ENCODE assay signal across 1 cellular context in the genomic region with DNA sequence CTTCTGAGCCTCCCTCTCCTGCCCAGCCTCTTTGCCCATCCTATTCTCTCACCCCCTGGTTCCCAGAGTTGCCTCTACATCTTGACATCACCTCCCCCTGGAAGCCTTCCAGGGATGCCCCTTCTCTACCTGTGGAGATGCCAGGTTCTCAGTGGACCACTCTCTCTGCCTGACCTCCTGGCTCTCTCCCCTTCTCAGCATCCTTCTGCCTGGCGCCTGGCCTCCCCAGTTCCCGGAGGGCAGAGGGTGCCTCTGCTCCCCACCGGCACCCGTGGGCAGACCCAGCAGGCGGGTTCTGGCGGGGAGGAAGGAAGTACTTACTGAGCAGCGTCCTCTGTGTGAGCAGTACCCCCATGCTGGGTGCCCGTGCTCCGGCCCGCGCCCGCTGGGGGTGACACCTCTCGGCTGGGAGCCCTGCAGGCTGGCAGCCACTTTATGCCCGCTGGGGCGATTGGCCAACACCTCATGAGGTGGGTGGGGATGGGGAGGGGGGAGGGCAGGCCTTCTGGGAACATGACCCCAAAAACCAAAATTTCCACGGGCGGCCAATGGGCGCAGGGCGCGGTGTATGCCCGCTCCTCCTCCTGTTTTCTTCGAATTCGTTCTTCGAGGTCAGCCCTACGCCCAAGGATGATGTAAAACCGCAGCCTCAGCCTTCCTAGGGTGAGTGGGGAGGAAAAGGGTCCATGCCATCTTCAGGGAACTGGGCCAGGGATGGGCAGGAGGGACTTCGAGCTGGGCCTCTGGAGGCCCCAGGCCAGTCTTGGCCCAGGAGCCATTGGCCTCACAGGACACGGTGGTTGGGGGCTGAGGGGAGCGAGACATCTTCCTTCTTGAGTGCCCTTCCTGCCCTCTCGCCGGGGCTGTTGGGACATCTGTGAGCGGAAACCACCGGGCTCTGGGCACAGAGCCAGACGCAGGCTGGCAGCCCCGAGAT.
TF ChIP-seq lines count a peak whose summit lies in the region.

A gene (minus strand): TSS at position 407 of the 937 bp plus-strand sequence. CDS start 52 bp downstream, at position 355.

TF ChIP-seq in GM12878, 131 proteins besides CTCF, POLR2A, EP300 and RAD21 (continued from another document):
- TF ChIP-seq, protein P1, sequence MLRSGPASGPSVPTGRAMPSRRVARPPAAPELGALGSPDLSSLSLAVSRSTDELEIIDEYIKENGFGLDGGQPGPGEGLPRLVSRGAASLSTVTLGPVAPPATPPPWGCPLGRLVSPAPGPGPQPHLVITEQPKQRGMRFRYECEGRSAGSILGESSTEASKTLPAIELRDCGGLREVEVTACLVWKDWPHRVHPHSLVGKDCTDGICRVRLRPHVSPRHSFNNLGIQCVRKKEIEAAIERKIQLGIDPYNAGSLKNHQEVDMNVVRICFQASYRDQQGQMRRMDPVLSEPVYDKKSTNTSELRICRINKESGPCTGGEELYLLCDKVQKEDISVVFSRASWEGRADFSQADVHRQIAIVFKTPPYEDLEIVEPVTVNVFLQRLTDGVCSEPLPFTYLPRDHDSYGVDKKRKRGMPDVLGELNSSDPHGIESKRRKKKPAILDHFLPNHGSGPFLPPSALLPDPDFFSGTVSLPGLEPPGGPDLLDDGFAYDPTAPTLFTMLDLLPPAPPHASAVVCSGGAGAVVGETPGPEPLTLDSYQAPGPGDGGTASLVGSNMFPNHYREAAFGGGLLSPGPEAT (IDR thresholded peaks at IDR 0.05; ENCODE audit: low read depth) = no peak
- TF ChIP-seq RCOR1 (conservative IDR thresholded peaks at IDR 0.05; ENCODE audit: low read depth, low read length) (no peak), HDAC2 (IDR thresholded peaks at IDR 0.05) (no peak), WRNIP1 (IDR thresholded peaks at IDR 0.05; ENCODE audit: borderline replicate concordance, low read depth, low read length) (no peak), MTA2 (IDR thresholded peaks at IDR 0.05; ENCODE audit: low read depth) (0 out of 2 replicates have a peak, but pooled peaks have one; percentile 9), ZBED1 (IDR thresholded peaks at IDR 0.05; ENCODE audit: borderline replicate concordance) (no peak), NR2C2 (IDR thresholded peaks at IDR 0.05; ENCODE audit: borderline replicate concordance, control insufficient read depth, insufficient read length, low read depth) (no peak), MYC (IDR thresholded peaks at IDR 0.05; ENCODE audit: insufficient read depth, insufficient read length, insufficient replicate concordance, low read length, severe bottlenecking) (no peak), TAF1 (IDR thresholded peaks at IDR 0.05; ENCODE audit: borderline replicate concordance, low read depth, low read length) (no peak), PML (IDR thresholded peaks at IDR 0.05; ENCODE audit: low read length) (no peak), ZZZ3 (IDR thresholded peaks at IDR 0.05; ENCODE audit: control insufficient read depth, insufficient read length, low read depth) (no peak), YY1 (IDR thresholded peaks at IDR 0.05; ENCODE audit: low read depth, low read length) (no peak), BRCA1 (IDR thresholded peaks at IDR 0.05; ENCODE audit: low read depth, low read length) (no peak), MYB (IDR thresholded peaks at IDR 0.05; ENCODE audit: borderline replicate concordance, low read depth, low read length) (no peak), POU2F2 (IDR thresholded peaks at IDR 0.05; ENCODE audit: borderline replicate concordance, low read depth, low read length) (no peak), RFX5 (IDR thresholded peaks at IDR 0.05; ENCODE audit: low read depth, low read length) (no peak), RUNX3 (IDR thresholded peaks at IDR 0.05; ENCODE audit: low read length) (peak; percentile 60), RBBP5 (conservative IDR thresholded peaks at IDR 0.05) (no peak), HDGF (IDR thresholded peaks at IDR 0.05) (0 out of 2 replicates have a peak, but pooled peaks have one; percentile 32), NBN (IDR thresholded peaks at IDR 0.05) (peak; percentile 6; the same call in 1 of the 2 replicates), NR2F1 (conservative IDR thresholded peaks at IDR 0.05) (peak; percentile 57), KLF5 (IDR thresholded peaks at IDR 0.05; ENCODE audit: partially characterized antibody) (peak; percentile 14), RELA (IDR thresholded peaks at IDR 0.05; ENCODE audit: borderline replicate concordance, partially characterized antibody) (no peak), IKZF2 (IDR thresholded peaks at IDR 0.05) (peak in 1 of 2 experiments; percentile 24; a peak in 1 of 4 replicates), ATF7 (IDR thresholded peaks at IDR 0.05; ENCODE audit: low read depth) (0 out of 2 replicates have a peak, but pooled peaks have one; percentile 5), SMAD1 (IDR thresholded peaks at IDR 0.05; ENCODE audit: low read depth, partially characterized antibody) (peak; percentile 50)
- TF ChIP-seq, protein P2, sequence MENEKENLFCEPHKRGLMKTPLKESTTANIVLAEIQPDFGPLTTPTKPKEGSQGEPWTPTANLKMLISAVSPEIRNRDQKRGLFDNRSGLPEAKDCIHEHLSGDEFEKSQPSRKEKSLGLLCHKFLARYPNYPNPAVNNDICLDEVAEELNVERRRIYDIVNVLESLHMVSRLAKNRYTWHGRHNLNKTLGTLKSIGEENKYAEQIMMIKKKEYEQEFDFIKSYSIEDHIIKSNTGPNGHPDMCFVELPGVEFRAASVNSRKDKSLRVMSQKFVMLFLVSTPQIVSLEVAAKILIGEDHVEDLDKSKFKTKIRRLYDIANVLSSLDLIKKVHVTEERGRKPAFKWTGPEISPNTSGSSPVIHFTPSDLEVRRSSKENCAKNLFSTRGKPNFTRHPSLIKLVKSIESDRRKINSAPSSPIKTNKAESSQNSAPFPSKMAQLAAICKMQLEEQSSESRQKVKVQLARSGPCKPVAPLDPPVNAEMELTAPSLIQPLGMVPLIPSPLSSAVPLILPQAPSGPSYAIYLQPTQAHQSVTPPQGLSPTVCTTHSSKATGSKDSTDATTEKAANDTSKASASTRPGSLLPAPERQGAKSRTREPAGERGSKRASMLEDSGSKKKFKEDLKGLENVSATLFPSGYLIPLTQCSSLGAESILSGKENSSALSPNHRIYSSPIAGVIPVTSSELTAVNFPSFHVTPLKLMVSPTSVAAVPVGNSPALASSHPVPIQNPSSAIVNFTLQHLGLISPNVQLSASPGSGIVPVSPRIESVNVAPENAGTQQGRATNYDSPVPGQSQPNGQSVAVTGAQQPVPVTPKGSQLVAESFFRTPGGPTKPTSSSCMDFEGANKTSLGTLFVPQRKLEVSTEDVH (IDR thresholded peaks at IDR 0.05; ENCODE audit: low read depth, partially characterized antibody) = no peak
- TF ChIP-seq, protein P3, sequence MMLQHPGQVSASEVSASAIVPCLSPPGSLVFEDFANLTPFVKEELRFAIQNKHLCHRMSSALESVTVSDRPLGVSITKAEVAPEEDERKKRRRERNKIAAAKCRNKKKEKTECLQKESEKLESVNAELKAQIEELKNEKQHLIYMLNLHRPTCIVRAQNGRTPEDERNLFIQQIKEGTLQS (IDR thresholded peaks at IDR 0.05; ENCODE audit: borderline replicate concordance, extremely low read depth, low read depth, low read length) = no peak
- TF ChIP-seq, protein P4, sequence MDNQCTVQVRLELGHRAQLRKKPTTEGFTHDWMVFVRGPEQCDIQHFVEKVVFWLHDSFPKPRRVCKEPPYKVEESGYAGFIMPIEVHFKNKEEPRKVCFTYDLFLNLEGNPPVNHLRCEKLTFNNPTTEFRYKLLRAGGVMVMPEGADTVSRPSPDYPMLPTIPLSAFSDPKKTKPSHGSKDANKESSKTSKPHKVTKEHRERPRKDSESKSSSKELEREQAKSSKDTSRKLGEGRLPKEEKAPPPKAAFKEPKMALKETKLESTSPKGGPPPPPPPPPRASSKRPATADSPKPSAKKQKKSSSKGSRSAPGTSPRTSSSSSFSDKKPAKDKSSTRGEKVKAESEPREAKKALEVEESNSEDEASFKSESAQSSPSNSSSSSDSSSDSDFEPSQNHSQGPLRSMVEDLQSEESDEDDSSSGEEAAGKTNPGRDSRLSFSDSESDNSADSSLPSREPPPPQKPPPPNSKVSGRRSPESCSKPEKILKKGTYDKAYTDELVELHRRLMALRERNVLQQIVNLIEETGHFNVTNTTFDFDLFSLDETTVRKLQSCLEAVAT (IDR thresholded peaks at IDR 0.05) = 0 out of 2 replicates have a peak, but pooled peaks have one; percentile 20
- TF ChIP-seq, protein P5, sequence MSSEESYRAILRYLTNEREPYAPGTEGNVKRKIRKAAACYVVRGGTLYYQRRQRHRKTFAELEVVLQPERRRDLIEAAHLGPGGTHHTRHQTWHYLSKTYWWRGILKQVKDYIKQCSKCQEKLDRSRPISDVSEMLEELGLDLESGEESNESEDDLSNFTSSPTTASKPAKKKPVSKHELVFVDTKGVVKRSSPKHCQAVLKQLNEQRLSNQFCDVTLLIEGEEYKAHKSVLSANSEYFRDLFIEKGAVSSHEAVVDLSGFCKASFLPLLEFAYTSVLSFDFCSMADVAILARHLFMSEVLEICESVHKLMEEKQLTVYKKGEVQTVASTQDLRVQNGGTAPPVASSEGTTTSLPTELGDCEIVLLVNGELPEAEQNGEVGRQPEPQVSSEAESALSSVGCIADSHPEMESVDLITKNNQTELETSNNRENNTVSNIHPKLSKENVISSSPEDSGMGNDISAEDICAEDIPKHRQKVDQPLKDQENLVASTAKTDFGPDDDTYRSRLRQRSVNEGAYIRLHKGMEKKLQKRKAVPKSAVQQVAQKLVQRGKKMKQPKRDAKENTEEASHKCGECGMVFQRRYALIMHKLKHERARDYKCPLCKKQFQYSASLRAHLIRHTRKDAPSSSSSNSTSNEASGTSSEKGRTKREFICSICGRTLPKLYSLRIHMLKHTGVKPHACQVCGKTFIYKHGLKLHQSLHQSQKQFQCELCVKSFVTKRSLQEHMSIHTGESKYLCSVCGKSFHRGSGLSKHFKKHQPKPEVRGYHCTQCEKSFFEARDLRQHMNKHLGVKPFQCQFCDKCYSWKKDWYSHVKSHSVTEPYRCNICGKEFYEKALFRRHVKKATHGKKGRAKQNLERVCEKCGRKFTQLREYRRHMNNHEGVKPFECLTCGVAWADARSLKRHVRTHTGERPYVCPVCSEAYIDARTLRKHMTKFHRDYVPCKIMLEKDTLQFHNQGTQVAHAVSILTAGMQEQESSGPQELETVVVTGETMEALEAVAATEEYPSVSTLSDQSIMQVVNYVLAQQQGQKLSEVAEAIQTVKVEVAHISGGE (CRISPR knock-in tag; IDR thresholded peaks at IDR 0.05) = no peak
- TF ChIP-seq, protein P6, sequence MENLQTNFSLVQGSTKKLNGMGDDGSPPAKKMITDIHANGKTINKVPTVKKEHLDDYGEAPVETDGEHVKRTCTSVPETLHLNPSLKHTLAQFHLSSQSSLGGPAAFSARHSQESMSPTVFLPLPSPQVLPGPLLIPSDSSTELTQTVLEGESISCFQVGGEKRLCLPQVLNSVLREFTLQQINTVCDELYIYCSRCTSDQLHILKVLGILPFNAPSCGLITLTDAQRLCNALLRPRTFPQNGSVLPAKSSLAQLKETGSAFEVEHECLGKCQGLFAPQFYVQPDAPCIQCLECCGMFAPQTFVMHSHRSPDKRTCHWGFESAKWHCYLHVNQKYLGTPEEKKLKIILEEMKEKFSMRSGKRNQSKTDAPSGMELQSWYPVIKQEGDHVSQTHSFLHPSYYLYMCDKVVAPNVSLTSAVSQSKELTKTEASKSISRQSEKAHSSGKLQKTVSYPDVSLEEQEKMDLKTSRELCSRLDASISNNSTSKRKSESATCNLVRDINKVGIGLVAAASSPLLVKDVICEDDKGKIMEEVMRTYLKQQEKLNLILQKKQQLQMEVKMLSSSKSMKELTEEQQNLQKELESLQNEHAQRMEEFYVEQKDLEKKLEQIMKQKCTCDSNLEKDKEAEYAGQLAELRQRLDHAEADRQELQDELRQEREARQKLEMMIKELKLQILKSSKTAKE (IDR thresholded peaks at IDR 0.05; ENCODE audit: low read depth, poor library complexity, severe bottlenecking) = no peak
- TF ChIP-seq, protein P7, sequence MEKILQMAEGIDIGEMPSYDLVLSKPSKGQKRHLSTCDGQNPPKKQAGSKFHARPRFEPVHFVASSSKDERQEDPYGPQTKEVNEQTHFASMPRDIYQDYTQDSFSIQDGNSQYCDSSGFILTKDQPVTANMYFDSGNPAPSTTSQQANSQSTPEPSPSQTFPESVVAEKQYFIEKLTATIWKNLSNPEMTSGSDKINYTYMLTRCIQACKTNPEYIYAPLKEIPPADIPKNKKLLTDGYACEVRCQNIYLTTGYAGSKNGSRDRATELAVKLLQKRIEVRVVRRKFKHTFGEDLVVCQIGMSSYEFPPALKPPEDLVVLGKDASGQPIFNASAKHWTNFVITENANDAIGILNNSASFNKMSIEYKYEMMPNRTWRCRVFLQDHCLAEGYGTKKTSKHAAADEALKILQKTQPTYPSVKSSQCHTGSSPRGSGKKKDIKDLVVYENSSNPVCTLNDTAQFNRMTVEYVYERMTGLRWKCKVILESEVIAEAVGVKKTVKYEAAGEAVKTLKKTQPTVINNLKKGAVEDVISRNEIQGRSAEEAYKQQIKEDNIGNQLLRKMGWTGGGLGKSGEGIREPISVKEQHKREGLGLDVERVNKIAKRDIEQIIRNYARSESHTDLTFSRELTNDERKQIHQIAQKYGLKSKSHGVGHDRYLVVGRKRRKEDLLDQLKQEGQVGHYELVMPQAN (conservative IDR thresholded peaks at IDR 0.05) = no peak
